8 cellular contexts compared by ENCODE assay signal in the genomic region with DNA sequence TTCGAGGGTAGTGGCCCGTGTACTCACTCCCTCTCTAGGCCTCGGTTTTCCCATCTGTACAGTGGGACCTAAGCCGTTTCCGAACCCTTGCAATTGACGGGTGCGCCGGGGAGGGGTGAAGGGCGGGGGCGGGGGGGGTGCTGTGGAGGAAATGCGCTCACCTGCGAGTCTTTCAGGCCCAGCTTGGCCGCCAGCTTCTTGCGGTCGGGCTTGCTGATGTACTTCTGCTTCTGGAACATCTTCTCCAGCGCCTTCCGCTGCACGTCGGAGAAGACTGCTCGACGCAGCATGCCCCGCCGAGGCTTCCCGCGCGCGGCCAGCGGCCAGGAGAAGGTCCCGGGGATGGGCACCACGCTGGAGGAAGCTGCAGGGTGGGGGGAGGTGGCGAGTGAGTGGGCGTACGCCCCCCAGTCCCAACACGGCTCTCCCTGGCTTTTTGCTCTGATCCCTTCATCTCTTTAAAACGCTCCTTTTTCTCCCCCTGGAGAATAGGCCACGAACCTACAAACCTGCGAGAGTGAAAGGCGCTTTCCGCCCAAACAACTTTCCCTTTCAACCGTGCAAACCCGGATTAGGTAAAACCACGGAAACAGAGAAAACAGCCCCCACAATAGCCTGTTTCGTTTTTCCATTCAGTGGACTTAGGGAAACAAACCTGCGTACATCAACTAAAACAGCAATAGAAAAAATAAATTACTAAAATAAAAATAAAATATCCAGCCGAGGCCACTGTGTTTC. TPM values are rescaled to one million over a fixed set of nuclear protein-coding genes. Genes with fewer than 3 reads are reported as not detected.
A peak's percentile ranks its signal among the peaks of the same experiment; 100 is the strongest.
DNase-seq lines count a peak whose midpoint lies in the region; ATAC-seq lines count a peak whose summit lies in the region.

No MANE protein-coding gene starts in this region.

- peaks cover 7% of the 10 kb centered on the region for H3K36me3 Mint-ChIP-seq in stimulated activated memory B cell treated with anti-CD40 and anti-IgM and Interleukin-4, amounts not matched to agents 10 μg/mL and 1 μg/mL and 100 μg/mL, for 72 hours

- DNase-seq in activated CD4-positive, alpha-beta T cell treated with anti-CD3 and anti-CD28 coated beads for 48 hours, result peak; percentile 39
- DNase-seq in germinal center (ENCODE audit: low spot score) (peak; percentile 50), hypothalamus (lab: John Stamatoyannopoulos, UW) (no peak), GM03348 (ENCODE audit: low spot score) (no peak), dermis blood vessel endothelial cell (no peak)

- peaks cover 88% of the 10 kb centered on the region for H3K27me3 Mint-ChIP-seq in stimulated activated memory B cell treated with anti-CD40 and anti-IgM and Interleukin-4, amounts not matched to agents 10 μg/mL and 1 μg/mL and 100 μg/mL, for 72 hours

- H3K4me3 Mint-ChIP-seq in stimulated activated memory B cell treated with anti-CD40 and anti-IgM and Interleukin-4, amounts not matched to agents 10 μg/mL and 1 μg/mL and 100 μg/mL, for 72 hours, result peak overlapping the region; percentile 26

- H3K9me3 Mint-ChIP-seq in stimulated activated memory B cell treated with anti-CD40 and anti-IgM and Interleukin-4, amounts not matched to agents 10 μg/mL and 1 μg/mL and 100 μg/mL, for 72 hours, result peaks cover 10% of the 10 kb centered on the region

- peak; percentile 33 for ATAC-seq in HG03342 (IDR thresholded peaks at IDR 0.05; ENCODE audit: unreplicated experiment)
- no peak for ATAC-seq in stimulated activated memory B cell treated with anti-CD40 and anti-IgM and Interleukin-4, amounts not matched to agents 10 μg/mL and 1 μg/mL and 100 μg/mL, for 72 hours
- ATAC-seq in HG03039 (IDR thresholded peaks at IDR 0.05; ENCODE audit: unreplicated experiment), result no peak

- H3K27ac Mint-ChIP-seq in stimulated activated memory B cell treated with anti-CD40 and anti-IgM and Interleukin-4, amounts not matched to agents 10 μg/mL and 1 μg/mL and 100 μg/mL, for 72 hours, result no peak overlapping the region

- H3K4me1 Mint-ChIP-seq in stimulated activated memory B cell treated with anti-CD40 and anti-IgM and Interleukin-4, amounts not matched to agents 10 μg/mL and 1 μg/mL and 100 μg/mL, for 72 hours, result peaks cover 16% of the 10 kb centered on the region

RNA-seq across cellular contexts. Expression of gene DBX1, which starts 3.2 kb away (rescaled TPM):
- total RNA-seq in dermis blood vessel endothelial cell, result not detected in 2 replicates

Comparison
In these comparisons a context has a peak if more than half of its experiments do, and no peak if none do; other contexts are left out.
1. DNase-seq: peak in activated CD4-positive, alpha-beta T cell treated with anti-CD3 and anti-CD28 coated beads for 48 hours (single experiment) and germinal center (single experiment); none in hypothalamus (0 of 51), GM03348 (single experiment) and dermis blood vessel endothelial cell (single experiment).